12 cellular contexts compared by ENCODE assay signal in the genomic region with DNA sequence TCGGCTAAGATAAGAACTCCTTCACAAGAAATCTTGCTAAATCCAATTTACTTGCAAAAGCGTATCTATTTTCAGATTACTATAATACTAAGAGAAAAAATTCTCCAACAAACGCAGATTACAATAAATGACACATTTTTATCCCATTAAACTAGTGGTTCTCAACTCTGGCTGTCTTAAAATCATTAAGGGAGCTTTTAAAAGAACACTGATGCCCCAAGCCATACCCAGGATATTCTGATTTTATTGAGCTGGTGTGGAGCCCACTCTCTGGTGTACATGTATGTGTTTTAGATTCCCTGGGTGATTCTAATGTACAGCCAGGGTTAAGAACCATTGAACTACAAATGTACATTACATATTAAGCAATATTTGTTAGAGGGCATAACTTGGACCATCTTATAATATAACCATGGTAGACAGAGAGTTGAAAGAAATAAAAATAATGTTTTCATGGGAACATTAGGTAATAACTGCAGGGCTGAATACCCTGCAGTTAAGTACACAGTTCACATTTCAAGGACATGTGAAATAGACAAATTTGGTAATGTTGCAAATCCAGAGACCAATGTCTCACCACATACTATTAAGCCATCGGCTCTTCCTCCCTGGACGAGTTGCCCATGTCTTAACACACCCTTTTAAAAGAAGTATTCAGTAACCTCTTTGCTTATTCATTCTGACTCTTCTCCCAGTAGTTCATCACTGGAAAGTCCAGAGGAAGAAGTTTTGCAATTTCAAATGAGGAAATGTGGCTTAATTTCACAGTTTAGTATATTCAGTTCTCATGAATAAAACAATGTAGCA. TPM values are rescaled to one million over a fixed set of nuclear protein-coding genes. Genes with fewer than 3 reads are reported as not detected.
A peak's percentile ranks its signal among the peaks of the same experiment; 100 is the strongest.
DNase-seq lines count a peak whose midpoint lies in the region; ATAC-seq and TF ChIP-seq lines count a peak whose summit lies in the region.
"Had no signal": no experiment of that assay in that cellular context is flagged by ENCODE, and none has a peak within 500 bp of the region (broad histone marks: within the 10 kb centered on the region; RNA-seq: fewer than 3 reads in every experiment).

No MANE protein-coding gene starts in this region.

- H3K4me3 ChIP-seq in breast epithelium, result no peak overlapping the region
- H3K4me3 ChIP-seq in right lobe of liver, result no peak overlapping the region
- H3K4me3 ChIP-seq in CD8-positive, alpha-beta T cell (ENCODE audit: low read depth, low read length), result no peak overlapping the region
- H3K4me3 ChIP-seq: vagina had no signal

- H3K36me3 ChIP-seq in breast epithelium (no peaks in the 10 kb centered on the region), right lobe of liver (no peaks in the 10 kb centered on the region)
- no peaks in the 10 kb centered on the region for H3K36me3 ChIP-seq in CD8-positive, alpha-beta T cell (ENCODE audit: insufficient read depth, low read length)
- H3K36me3 ChIP-seq: vagina had no signal

- DNase-seq in ACHN (peak; percentile 55), M059J (ENCODE audit: low read depth) (peak; percentile 44), breast epithelium (ENCODE audit: low spot score in 2 of 2) (no peak), right lobe of liver (no peak), DMS53 (lab: John Stamatoyannopoulos, UW) (no peak), DMS53 treated with DMSO at 0.1 percent for 48 hours (lab: John Stamatoyannopoulos, UW; ENCODE audit: unreplicated experiment) (no peak), endothelial cell (ENCODE audit: low spot score) (no peak)
- no peak for DNase-seq in CD8-positive, alpha-beta T cell
- DNase-seq: activated naive CD8-positive, alpha-beta T cell treated with anti-CD3 and anti-CD28 coated beads for 36 hours; CD4-positive, CD25-positive, alpha-beta regulatory T cell; NCI-H2029 treated with DMSO at 0.1 percent for 48 hours had no signal

- H3K27me3 Mint-ChIP-seq in CD8-positive, alpha-beta T cell (ENCODE audit: low read depth), result no peaks in the 10 kb centered on the region
- no peaks in the 10 kb centered on the region for H3K27me3 Mint-ChIP-seq in endothelial cell (ENCODE audit: unreplicated experiment)
- H3K27me3 Mint-ChIP-seq: activated naive CD8-positive, alpha-beta T cell treated with anti-CD3 and anti-CD28 coated beads for 36 hours had no signal

- H3K27ac Mint-ChIP-seq in CD8-positive, alpha-beta T cell, result no peak overlapping the region
- H3K27ac Mint-ChIP-seq in endothelial cell (ENCODE audit: unreplicated experiment), result no peak overlapping the region
- H3K27ac Mint-ChIP-seq: activated naive CD8-positive, alpha-beta T cell treated with anti-CD3 and anti-CD28 coated beads for 36 hours; CD4-positive, CD25-positive, alpha-beta regulatory T cell had no signal

- CTCF ChIA-PET in CD8-positive, alpha-beta T cell (lab: Charles Lee), result interaction anchor here (1.6 kb wide), 1 partner anchor 18 kb away, joined by 4 read pairs; no protein-coding TSS in a partner anchor

- ATAC-seq in right lobe of liver, result peak; percentile 80 to 94 (median 87)
- no peak for ATAC-seq in CD8-positive, alpha-beta T cell

- POLR2A ChIA-PET in CD8-positive, alpha-beta T cell (lab: Charles Lee), result interaction anchor here (0.5 to 1.4 kb wide), 2 partner anchors 42 to 157 kb away, joined by 3 read pairs; no protein-coding TSS in a partner anchor

- H3K27ac ChIP-seq in breast epithelium, result peak overlapping the region; percentile 53 to 63
- H3K27ac ChIP-seq in right lobe of liver, result peak overlapping the region; percentile 60 to 70 (median 68)
- H3K27ac ChIP-seq in CD8-positive, alpha-beta T cell (ENCODE audit: low read depth, low read length), result no peak overlapping the region
- H3K27ac ChIP-seq: vagina had no signal

- in situ Hi-C loops in ACHN (cut with HindIII; ENCODE audit: low pct_ligation_motif_present, low pct_unique_long_range_greater_than_20kb, low sequenced_read_pairs), result no loop called here

- peaks cover 32% of the 10 kb centered on the region for H3K4me1 Mint-ChIP-seq in CD8-positive, alpha-beta T cell (ENCODE audit: low read depth)
- no peaks in the 10 kb centered on the region for H3K4me1 Mint-ChIP-seq in endothelial cell (ENCODE audit: unreplicated experiment)

- TF ChIP-seq CTCF in breast epithelium (IDR thresholded peaks at IDR 0.05), result no peak
- no peak for TF ChIP-seq CTCF in right lobe of liver (IDR thresholded peaks at IDR 0.05)
- no peak for TF ChIP-seq CTCF in CD8-positive, alpha-beta T cell (IDR thresholded peaks at IDR 0.05)
- TF ChIP-seq CTCF in endothelial cell (IDR thresholded peaks at IDR 0.05; ENCODE audit: unreplicated experiment), result no peak

- H3K4me1 ChIP-seq in breast epithelium (no peaks in the 10 kb centered on the region), right lobe of liver (peaks cover 0 to 35% (median 4%) of the 10 kb centered on the region in 4 donors)
- peaks cover 21% of the 10 kb centered on the region for H3K4me1 ChIP-seq in CD8-positive, alpha-beta T cell (ENCODE audit: insufficient read depth, low read length)

- no peak overlapping the region for H3K4me3 Mint-ChIP-seq in CD8-positive, alpha-beta T cell
- H3K4me3 Mint-ChIP-seq in endothelial cell (ENCODE audit: unreplicated experiment), result no peak overlapping the region
- H3K4me3 Mint-ChIP-seq: activated naive CD8-positive, alpha-beta T cell treated with anti-CD3 and anti-CD28 coated beads for 36 hours; CD4-positive, CD25-positive, alpha-beta regulatory T cell had no signal

- no peak for TF ChIP-seq POLR2A in breast epithelium (IDR thresholded peaks at IDR 0.05)
- peak; percentile 39 for TF ChIP-seq POLR2A in right lobe of liver (IDR thresholded peaks at IDR 0.05)

- H3K9me3 ChIP-seq in breast epithelium (no peaks in the 10 kb centered on the region), right lobe of liver (no peaks in the 10 kb centered on the region)
- H3K9me3 ChIP-seq in CD8-positive, alpha-beta T cell (ENCODE audit: low read length), result no peaks in the 10 kb centered on the region
- H3K9me3 ChIP-seq: vagina had no signal

- no peaks in the 10 kb centered on the region for H3K9me3 Mint-ChIP-seq in CD8-positive, alpha-beta T cell
- H3K9me3 Mint-ChIP-seq in endothelial cell (ENCODE audit: unreplicated experiment), result no peaks in the 10 kb centered on the region
- H3K9me3 Mint-ChIP-seq: activated naive CD8-positive, alpha-beta T cell treated with anti-CD3 and anti-CD28 coated beads for 36 hours; CD4-positive, CD25-positive, alpha-beta regulatory T cell had no signal

- 32% methylated on average over 5 of the region's 5 CpGs for WGBS in right lobe of liver (ENCODE audit: insufficient coverage, low coverage, low lambda C conversion rate, missing lambda C conversion rate)

- H3K36me3 Mint-ChIP-seq in CD8-positive, alpha-beta T cell, result peaks cover 2% of the 10 kb centered on the region
- no peaks in the 10 kb centered on the region for H3K36me3 Mint-ChIP-seq in endothelial cell (ENCODE audit: low read depth, unreplicated experiment)
- H3K36me3 Mint-ChIP-seq: activated naive CD8-positive, alpha-beta T cell treated with anti-CD3 and anti-CD28 coated beads for 36 hours; CD4-positive, CD25-positive, alpha-beta regulatory T cell had no signal

- intact Hi-C loops in breast epithelium (cut with DNase I; ENCODE audit: low total_unique reads) (no loop called here), right lobe of liver (cut with DNase I) (no loop called here)
- intact Hi-C loops in CD8-positive, alpha-beta T cell (cut with DNase I, micrococcal nuclease), result loop anchor here in 1 of 2 experiments (10.0 kb wide), 1 partner anchor 285 kb away; the partner anchor contains the start of gene RSBN1L

- H3K27me3 ChIP-seq in breast epithelium, result no peaks in the 10 kb centered on the region
- no peaks in the 10 kb centered on the region for H3K27me3 ChIP-seq in right lobe of liver
- no peaks in the 10 kb centered on the region for H3K27me3 ChIP-seq in CD8-positive, alpha-beta T cell (ENCODE audit: insufficient read depth, low read length)
- H3K27me3 ChIP-seq: vagina had no signal

RNA-seq across cellular contexts. Expression of gene GSAP, which starts 6.2 kb away (rescaled TPM):
- 4.4 and 6.9 TPM in 2 replicates for total RNA-seq in M059J (2014; rRNA removed; shearing (Covaris generic))
- total RNA-seq in breast epithelium (10 to 100 TPM; 25.8 to 35.7 (median 27.5) TPM), right lobe of liver (10 to 100 TPM; 14.1 to 34.6 (median 26.5) TPM), endothelial cell (ENCODE audit: unreplicated experiment) (1.9 TPM)
- total RNA-seq in CD8-positive, alpha-beta T cell, result 10 to 100 TPM; 11.9 to 12.8 TPM

Comparison
In these comparisons a context has a peak if more than half of its experiments do, and no peak if none do; other contexts are left out.
1. DNase-seq: peak in ACHN (single experiment) and M059J (single experiment); none in breast epithelium (0 of 2), right lobe of liver (0 of 3), CD8-positive, alpha-beta T cell (0 of 7), DMS53 (single experiment), DMS53 treated with DMSO at 0.1 percent for 48 hours (single experiment) and endothelial cell (single experiment).